ENCODE assay signal across 22 cellular contexts in the genomic region with DNA sequence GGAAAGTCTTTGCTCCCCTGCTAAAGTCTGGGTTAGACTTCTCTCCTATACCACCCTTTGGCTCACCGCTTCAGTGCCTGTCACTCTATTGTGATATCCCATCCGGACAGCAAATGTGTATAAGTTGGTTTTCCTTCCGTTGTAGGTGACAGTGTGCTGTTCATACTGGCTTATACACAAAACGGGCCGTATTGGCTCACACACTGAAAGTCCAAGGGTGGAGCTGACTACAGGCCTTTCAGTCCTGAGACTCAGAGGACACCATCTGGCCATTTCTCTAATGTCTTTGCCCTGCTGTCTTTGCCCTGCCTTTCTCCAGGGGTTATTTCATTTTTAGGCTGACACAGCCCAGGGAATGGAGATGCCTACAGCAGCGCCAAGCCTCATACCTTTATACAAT.
"Had no signal": no experiment of that assay in that cellular context is flagged by ENCODE, and none has a peak within 500 bp of the region (broad histone marks: within the 10 kb centered on the region; RNA-seq: fewer than 3 reads in every experiment).

No MANE protein-coding gene starts in this region.

- H3K27ac ChIP-seq: ascending aorta, foreskin keratinocyte, left ventricle myocardium inferior, VCaP had no signal

- H3K4me1 Mint-ChIP-seq: activated naive CD4-positive, alpha-beta T cell treated with anti-CD3 and anti-CD28 coated beads, Interleukin-2, amount 50 U/mL, for 24 hours; naive thymus-derived CD8-positive, alpha-beta T cell; stimulated activated naive CD8-positive, alpha-beta T cell treated with anti-CD3 and anti-CD28 coated beads, Interleukin-15, amount 100 ng/mL, for 72 hours had no signal

- H3K4me2 ChIP-seq: smooth muscle cell had no signal

- ATAC-seq: foreskin keratinocyte; naive thymus-derived CD8-positive, alpha-beta T cell; pancreas; sciatic nerve; stimulated activated naive CD8-positive, alpha-beta T cell treated with anti-CD3 and anti-CD28 coated beads, Interleukin-15, amount 100 ng/mL, for 72 hours had no signal

- H3K27me3 ChIP-seq: ascending aorta, pancreas had no signal

- H3K27ac Mint-ChIP-seq: activated naive CD4-positive, alpha-beta T cell treated with anti-CD3 and anti-CD28 coated beads, Interleukin-2, amount 50 U/mL, for 24 hours; type B pancreatic cell had no signal

- H3K27me3 Mint-ChIP-seq: stimulated activated naive CD8-positive, alpha-beta T cell treated with anti-CD3 and anti-CD28 coated beads, Interleukin-15, amount 100 ng/mL, for 72 hours had no signal

- H3K4me1 ChIP-seq: ascending aorta, foreskin keratinocyte, left ventricle myocardium inferior had no signal

- H3K36me3 Mint-ChIP-seq: activated naive CD4-positive, alpha-beta T cell treated with anti-CD3 and anti-CD28 coated beads, Interleukin-2, amount 50 U/mL, for 24 hours; type B pancreatic cell had no signal

- H3K4me3 ChIP-seq: ascending aorta, left ventricle myocardium inferior, smooth muscle cell had no signal

- H3K4me3 Mint-ChIP-seq: activated naive CD4-positive, alpha-beta T cell treated with anti-CD3 and anti-CD28 coated beads, Interleukin-2, amount 50 U/mL, for 24 hours; naive thymus-derived CD8-positive, alpha-beta T cell; stimulated activated naive CD8-positive, alpha-beta T cell treated with anti-CD3 and anti-CD28 coated beads, Interleukin-15, amount 100 ng/mL, for 72 hours; type B pancreatic cell had no signal

- DNase-seq: activated CD4-positive, alpha-beta T cell treated with anti-CD3 and anti-CD28 coated beads for 1 hour; activated CD8-positive, alpha-beta memory T cell treated with anti-CD3 and anti-CD28 coated beads for 24 hours; activated CD8-positive, alpha-beta memory T cell treated with anti-CD3 and anti-CD28 coated beads, Interleukin-2, amount 50 U/mL, for 48 hours; activated effector memory CD4-positive, alpha-beta T cell treated with anti-CD3 and anti-CD28 coated beads, Interleukin-2, amount 50 U/mL, for 16 hours; activated T-cell treated with anti-CD3 and anti-CD28 coated beads, Interleukin-2, amount 50 U/mL, for 48 hours; dermis blood vessel endothelial cell; kidney; left ventricle myocardium inferior; naive thymus-derived CD8-positive, alpha-beta T cell; pancreas; stimulated activated CD4-positive, alpha-beta T cell treated with anti-CD3 and anti-CD28 coated beads, Interleukin-4, amount 100 ng/mL, for 1 hour; stimulated activated naive CD8-positive, alpha-beta T cell treated with anti-CD3 and anti-CD28 coated beads, Interleukin-15, amount 100 ng/mL, for 72 hours; SW 1271; T-helper 2 cell had no signal

- FAIRE-seq: bronchial epithelial cell, kidney, pancreas had no signal

- H3K9me3 ChIP-seq: pancreas had no signal

- H3K36me3 ChIP-seq: ascending aorta, left ventricle myocardium inferior, pancreas had no signal
